In the genomic region with DNA sequence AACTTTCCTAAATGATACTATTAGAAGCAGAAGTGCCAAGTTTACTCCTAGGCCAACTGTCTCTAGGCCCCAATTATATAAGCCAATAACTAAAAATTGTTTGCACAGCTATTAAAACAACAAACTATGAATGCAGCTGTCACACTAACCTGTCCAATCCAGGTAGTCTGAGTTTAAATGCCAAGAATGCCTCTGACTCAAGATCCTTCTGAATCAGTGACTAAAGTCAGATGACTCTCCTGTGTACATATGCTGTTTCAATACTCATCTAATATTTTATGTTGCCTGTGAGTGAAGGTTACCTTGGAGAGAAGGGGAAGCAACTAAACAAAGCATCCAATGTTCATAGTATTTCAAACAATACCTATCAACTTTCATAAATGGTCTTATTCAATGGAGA, we compare ENCODE assay signal across 20 cellular contexts.
A peak's percentile ranks its signal among the peaks of the same experiment; 100 is the strongest.
DNase-seq lines count a peak whose midpoint lies in the region; ATAC-seq lines count a peak whose summit lies in the region.
"Had no signal": no experiment of that assay in that cellular context is flagged by ENCODE, and none has a peak within 500 bp of the region (broad histone marks: within the 10 kb centered on the region; RNA-seq: fewer than 3 reads in every experiment).

No MANE protein-coding gene starts in this region.

- no peak for ATAC-seq in GM19397 (IDR thresholded peaks at IDR 0.05; ENCODE audit: unreplicated experiment)
- no peak for ATAC-seq in left colon
- ATAC-seq: GM23338 had no signal

- intact Hi-C loops in left colon (cut with DNase I, micrococcal nuclease): no loop called here

- in situ Hi-C loops in T47D (cut with HindIII; ENCODE audit: low pct_unique_long_range_greater_than_20kb, low sequenced_read_pairs): no loop called here

- DNase-seq in NCI-H146 (lab: John Stamatoyannopoulos, UW): peak; percentile 0
- no peak for DNase-seq in NCI-H146 treated with DMSO at 0.1 percent for 48 hours (lab: John Stamatoyannopoulos, UW; ENCODE audit: unreplicated experiment)
- DNase-seq in HT1080 (ENCODE audit: low read depth): peak; percentile 11
- DNase-seq in T47D (ENCODE audit: low read depth in 1 of 2, low spot score in 1 of 2): peak; percentile 8 to 60
- peak; percentile 75 for DNase-seq in kidney tubule cell (ENCODE audit: low spot score)
- DNase-seq in left colon: no peak
- no peak for DNase-seq in retina
- DNase-seq: AML-193; C1 segment of cervical spinal cord; KBM-7; NCI-H1092 treated with DMSO at 0.1 percent for 48 hours; NCI-H1694; NCI-H446; NCI-H526 treated with DMSO at 0.1 percent for 48 hours; NK-92 treated with Interleukin-12 subunit alpha and Interleukin-12 subunit beta, amount 100 ng/mL, for 24 hours; Peyer's patch; Right ventricle myocardium superior; SW 1271 had no signal

Comparison
In these comparisons a context has a peak if more than half of its experiments do, and no peak if none do; other contexts are left out.
1. DNase-seq: peak in NCI-H146 (single experiment), HT1080 (single experiment), T47D (2 of 2) and kidney tubule cell (single experiment); none in NCI-H146 treated with DMSO at 0.1 percent for 48 hours (single experiment), left colon (0 of 2) and retina (single experiment).